In genomic region chr1:45574105-45574626, GRCh38 we compare ENCODE assay signal across 1 cellular context.
TF ChIP-seq lines count a peak whose summit lies in the region.

No MANE protein-coding gene starts in this region.

TF ChIP-seq in K562, 482 proteins besides CTCF, POLR2A, EP300 and RAD21 (continued from another document and continues in another):
- TF ChIP-seq MLLT1 (IDR thresholded peaks at IDR 0.05), result no peak; a peak in 2 of 4 replicates
- 0 out of 2 replicates have a peak, but pooled peaks have one; percentile 20 for TF ChIP-seq ZNF24 (IDR thresholded peaks at IDR 0.05)
- TF ChIP-seq, protein P1, sequence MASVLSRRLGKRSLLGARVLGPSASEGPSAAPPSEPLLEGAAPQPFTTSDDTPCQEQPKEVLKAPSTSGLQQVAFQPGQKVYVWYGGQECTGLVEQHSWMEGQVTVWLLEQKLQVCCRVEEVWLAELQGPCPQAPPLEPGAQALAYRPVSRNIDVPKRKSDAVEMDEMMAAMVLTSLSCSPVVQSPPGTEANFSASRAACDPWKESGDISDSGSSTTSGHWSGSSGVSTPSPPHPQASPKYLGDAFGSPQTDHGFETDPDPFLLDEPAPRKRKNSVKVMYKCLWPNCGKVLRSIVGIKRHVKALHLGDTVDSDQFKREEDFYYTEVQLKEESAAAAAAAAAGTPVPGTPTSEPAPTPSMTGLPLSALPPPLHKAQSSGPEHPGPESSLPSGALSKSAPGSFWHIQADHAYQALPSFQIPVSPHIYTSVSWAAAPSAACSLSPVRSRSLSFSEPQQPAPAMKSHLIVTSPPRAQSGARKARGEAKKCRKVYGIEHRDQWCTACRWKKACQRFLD (CRISPR knock-in tag; IDR thresholded peaks at IDR 0.05), result no peak; the same call in 1 of the 2 replicates
- peak; percentile 33; the same call in 1 of the 2 replicates for TF ChIP-seq EP400 (IDR thresholded peaks at IDR 0.05)
- TF ChIP-seq, protein P2, sequence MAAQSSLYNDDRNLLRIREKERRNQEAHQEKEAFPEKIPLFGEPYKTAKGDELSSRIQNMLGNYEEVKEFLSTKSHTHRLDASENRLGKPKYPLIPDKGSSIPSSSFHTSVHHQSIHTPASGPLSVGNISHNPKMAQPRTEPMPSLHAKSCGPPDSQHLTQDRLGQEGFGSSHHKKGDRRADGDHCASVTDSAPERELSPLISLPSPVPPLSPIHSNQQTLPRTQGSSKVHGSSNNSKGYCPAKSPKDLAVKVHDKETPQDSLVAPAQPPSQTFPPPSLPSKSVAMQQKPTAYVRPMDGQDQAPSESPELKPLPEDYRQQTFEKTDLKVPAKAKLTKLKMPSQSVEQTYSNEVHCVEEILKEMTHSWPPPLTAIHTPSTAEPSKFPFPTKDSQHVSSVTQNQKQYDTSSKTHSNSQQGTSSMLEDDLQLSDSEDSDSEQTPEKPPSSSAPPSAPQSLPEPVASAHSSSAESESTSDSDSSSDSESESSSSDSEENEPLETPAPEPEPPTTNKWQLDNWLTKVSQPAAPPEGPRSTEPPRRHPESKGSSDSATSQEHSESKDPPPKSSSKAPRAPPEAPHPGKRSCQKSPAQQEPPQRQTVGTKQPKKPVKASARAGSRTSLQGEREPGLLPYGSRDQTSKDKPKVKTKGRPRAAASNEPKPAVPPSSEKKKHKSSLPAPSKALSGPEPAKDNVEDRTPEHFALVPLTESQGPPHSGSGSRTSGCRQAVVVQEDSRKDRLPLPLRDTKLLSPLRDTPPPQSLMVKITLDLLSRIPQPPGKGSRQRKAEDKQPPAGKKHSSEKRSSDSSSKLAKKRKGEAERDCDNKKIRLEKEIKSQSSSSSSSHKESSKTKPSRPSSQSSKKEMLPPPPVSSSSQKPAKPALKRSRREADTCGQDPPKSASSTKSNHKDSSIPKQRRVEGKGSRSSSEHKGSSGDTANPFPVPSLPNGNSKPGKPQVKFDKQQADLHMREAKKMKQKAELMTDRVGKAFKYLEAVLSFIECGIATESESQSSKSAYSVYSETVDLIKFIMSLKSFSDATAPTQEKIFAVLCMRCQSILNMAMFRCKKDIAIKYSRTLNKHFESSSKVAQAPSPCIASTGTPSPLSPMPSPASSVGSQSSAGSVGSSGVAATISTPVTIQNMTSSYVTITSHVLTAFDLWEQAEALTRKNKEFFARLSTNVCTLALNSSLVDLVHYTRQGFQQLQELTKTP (IDR thresholded peaks at IDR 0.05; ENCODE audit: low read depth in 1 of 2, partially characterized antibody in 2 of 2), result peak in 1 of 2 experiments; percentile 28
- 0 out of 2 replicates have a peak, but pooled peaks have one; percentile 20 for TF ChIP-seq JUND (IDR thresholded peaks at IDR 0.05; ENCODE audit: borderline replicate concordance, low read depth, low read length)
- no peak for TF ChIP-seq JUND (tag; IDR thresholded peaks at IDR 0.05; ENCODE audit: borderline replicate concordance, low read depth, low read length)
- TF ChIP-seq KHSRP (IDR thresholded peaks at IDR 0.05), result no peak
- TF ChIP-seq, protein P3, sequence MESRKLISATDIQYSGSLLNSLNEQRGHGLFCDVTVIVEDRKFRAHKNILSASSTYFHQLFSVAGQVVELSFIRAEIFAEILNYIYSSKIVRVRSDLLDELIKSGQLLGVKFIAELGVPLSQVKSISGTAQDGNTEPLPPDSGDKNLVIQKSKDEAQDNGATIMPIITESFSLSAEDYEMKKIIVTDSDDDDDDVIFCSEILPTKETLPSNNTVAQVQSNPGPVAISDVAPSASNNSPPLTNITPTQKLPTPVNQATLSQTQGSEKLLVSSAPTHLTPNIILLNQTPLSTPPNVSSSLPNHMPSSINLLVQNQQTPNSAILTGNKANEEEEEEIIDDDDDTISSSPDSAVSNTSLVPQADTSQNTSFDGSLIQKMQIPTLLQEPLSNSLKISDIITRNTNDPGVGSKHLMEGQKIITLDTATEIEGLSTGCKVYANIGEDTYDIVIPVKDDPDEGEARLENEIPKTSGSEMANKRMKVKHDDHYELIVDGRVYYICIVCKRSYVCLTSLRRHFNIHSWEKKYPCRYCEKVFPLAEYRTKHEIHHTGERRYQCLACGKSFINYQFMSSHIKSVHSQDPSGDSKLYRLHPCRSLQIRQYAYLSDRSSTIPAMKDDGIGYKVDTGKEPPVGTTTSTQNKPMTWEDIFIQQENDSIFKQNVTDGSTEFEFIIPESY (CRISPR knock-in tag; IDR thresholded peaks at IDR 0.05), result no peak
- TF ChIP-seq SMARCC2 (IDR thresholded peaks at IDR 0.05; ENCODE audit: low read depth), result peak; percentile 72
- 0 out of 2 replicates have a peak, but pooled peaks have one; percentile 8 for TF ChIP-seq ZNF134 (CRISPR knock-in tag; conservative IDR thresholded peaks at IDR 0.05)
- peak; percentile 40; the same call in 1 of the 2 replicates for TF ChIP-seq RNF2 (IDR thresholded peaks at IDR 0.05)
- TF ChIP-seq MYNN (IDR thresholded peaks at IDR 0.05), result peak; percentile 80
- no peak for TF ChIP-seq MYNN (CRISPR knock-in tag; IDR thresholded peaks at IDR 0.05)
- peak; percentile 11 to 59; a peak in 2 of 4 replicates for TF ChIP-seq RCOR1 (IDR thresholded peaks at IDR 0.05; ENCODE audit: borderline replicate concordance in 1 of 2, low read depth in 2 of 2, low read length in 2 of 2)
- peak; percentile 85; the same call in 1 of the 2 replicates for TF ChIP-seq LEF1 (IDR thresholded peaks at IDR 0.05)
- no peak for TF ChIP-seq NR4A1 (CRISPR knock-in tag; IDR thresholded peaks at IDR 0.05)
- peak; percentile 54; the same call in 1 of the 2 replicates for TF ChIP-seq NR4A1 (tag; IDR thresholded peaks at IDR 0.05)
- TF ChIP-seq CTBP1 (IDR thresholded peaks at IDR 0.05; ENCODE audit: borderline replicate concordance), result peak; percentile 68; the same call in 1 of the 2 replicates
- TF ChIP-seq, protein P4, sequence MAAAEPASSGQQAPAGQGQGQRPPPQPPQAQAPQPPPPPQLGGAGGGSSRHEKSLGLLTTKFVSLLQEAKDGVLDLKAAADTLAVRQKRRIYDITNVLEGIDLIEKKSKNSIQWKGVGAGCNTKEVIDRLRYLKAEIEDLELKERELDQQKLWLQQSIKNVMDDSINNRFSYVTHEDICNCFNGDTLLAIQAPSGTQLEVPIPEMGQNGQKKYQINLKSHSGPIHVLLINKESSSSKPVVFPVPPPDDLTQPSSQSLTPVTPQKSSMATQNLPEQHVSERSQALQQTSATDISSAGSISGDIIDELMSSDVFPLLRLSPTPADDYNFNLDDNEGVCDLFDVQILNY (CRISPR knock-in tag; IDR thresholded peaks at IDR 0.05), result 0 out of 2 replicates have a peak, but pooled peaks have one; percentile 15
- TF ChIP-seq, protein P5, sequence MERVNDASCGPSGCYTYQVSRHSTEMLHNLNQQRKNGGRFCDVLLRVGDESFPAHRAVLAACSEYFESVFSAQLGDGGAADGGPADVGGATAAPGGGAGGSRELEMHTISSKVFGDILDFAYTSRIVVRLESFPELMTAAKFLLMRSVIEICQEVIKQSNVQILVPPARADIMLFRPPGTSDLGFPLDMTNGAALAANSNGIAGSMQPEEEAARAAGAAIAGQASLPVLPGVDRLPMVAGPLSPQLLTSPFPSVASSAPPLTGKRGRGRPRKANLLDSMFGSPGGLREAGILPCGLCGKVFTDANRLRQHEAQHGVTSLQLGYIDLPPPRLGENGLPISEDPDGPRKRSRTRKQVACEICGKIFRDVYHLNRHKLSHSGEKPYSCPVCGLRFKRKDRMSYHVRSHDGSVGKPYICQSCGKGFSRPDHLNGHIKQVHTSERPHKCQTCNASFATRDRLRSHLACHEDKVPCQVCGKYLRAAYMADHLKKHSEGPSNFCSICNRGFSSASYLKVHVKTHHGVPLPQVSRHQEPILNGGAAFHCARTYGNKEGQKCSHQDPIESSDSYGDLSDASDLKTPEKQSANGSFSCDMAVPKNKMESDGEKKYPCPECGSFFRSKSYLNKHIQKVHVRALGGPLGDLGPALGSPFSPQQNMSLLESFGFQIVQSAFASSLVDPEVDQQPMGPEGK (CRISPR knock-in tag; IDR thresholded peaks at IDR 0.05; ENCODE audit: borderline replicate concordance), result no peak
- TF ChIP-seq NCOA2 (IDR thresholded peaks at IDR 0.05; ENCODE audit: partially characterized antibody in 2 of 2), result no peak
- peak; percentile 43 to 57; a peak in 3 of 4 replicates for TF ChIP-seq KDM1A (IDR thresholded peaks at IDR 0.05)
- peak; percentile 13 for TF ChIP-seq HDAC3 (IDR thresholded peaks at IDR 0.05; ENCODE audit: borderline replicate concordance, partially characterized antibody)
- no peak for TF ChIP-seq ZNF431 (CRISPR knock-in tag; IDR thresholded peaks at IDR 0.05)
- peak; percentile 83; the same call in 1 of the 2 replicates for TF ChIP-seq MTA3 (IDR thresholded peaks at IDR 0.05; ENCODE audit: borderline replicate concordance)
- peak; percentile 57; the same call in 1 of the 2 replicates for TF ChIP-seq TAL1 (IDR thresholded peaks at IDR 0.05)
- TF ChIP-seq PHF21A (IDR thresholded peaks at IDR 0.05; ENCODE audit: borderline replicate concordance, low read depth), result peak; percentile 68; the same call in 1 of the 2 replicates
- TF ChIP-seq HNRNPUL1 (IDR thresholded peaks at IDR 0.05; ENCODE audit: low read length), result no peak
- TF ChIP-seq, protein P6, sequence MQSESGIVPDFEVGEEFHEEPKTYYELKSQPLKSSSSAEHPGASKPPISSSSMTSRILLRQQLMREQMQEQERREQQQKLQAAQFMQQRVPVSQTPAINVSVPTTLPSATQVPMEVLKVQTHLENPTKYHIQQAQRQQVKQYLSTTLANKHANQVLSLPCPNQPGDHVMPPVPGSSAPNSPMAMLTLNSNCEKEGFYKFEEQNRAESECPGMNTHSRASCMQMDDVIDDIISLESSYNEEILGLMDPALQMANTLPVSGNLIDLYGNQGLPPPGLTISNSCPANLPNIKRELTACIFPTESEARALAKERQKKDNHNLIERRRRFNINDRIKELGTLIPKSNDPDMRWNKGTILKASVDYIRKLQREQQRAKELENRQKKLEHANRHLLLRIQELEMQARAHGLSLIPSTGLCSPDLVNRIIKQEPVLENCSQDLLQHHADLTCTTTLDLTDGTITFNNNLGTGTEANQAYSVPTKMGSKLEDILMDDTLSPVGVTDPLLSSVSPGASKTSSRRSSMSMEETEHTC (IDR thresholded peaks at IDR 0.05), result peak; percentile 78; the same call in 1 of the 2 replicates
- TF ChIP-seq MECOM (CRISPR knock-in tag; IDR thresholded peaks at IDR 0.05), result no peak
- TF ChIP-seq HDAC8 (tag; IDR thresholded peaks at IDR 0.05), result no peak
- TF ChIP-seq SMARCA4 (IDR thresholded peaks at IDR 0.05), result peak; percentile 83
- no peak for TF ChIP-seq CEBPZ (IDR thresholded peaks at IDR 0.05; ENCODE audit: borderline replicate concordance, low read depth, low read length)
- 0 out of 2 replicates have a peak, but pooled peaks have one; percentile 9 for TF ChIP-seq MYC (IDR thresholded peaks at IDR 0.05; ENCODE audit: low read depth, low read length)
- TF ChIP-seq MYC (CRISPR knock-in tag; IDR thresholded peaks at IDR 0.05; ENCODE audit: borderline replicate concordance, low read depth), result no peak
- peak; percentile 74 for TF ChIP-seq TCF3 (CRISPR knock-in tag; IDR thresholded peaks at IDR 0.05)
- TF ChIP-seq KLF16 (IDR thresholded peaks at IDR 0.05), result 0 out of 2 replicates have a peak, but pooled peaks have one; percentile 14
- no peak for TF ChIP-seq RAD51 (IDR thresholded peaks at IDR 0.05; ENCODE audit: borderline replicate concordance, low read depth)
- 0 out of 2 replicates have a peak, but pooled peaks have one; percentile 21 for TF ChIP-seq NCOA1 (IDR thresholded peaks at IDR 0.05; ENCODE audit: low read depth)
- 0 out of 2 replicates have a peak, but pooled peaks have one; percentile 47 for TF ChIP-seq XRCC5 (IDR thresholded peaks at IDR 0.05; ENCODE audit: low read depth, low read length)
- 0 out of 2 replicates have a peak, but pooled peaks have one; percentile 24 for TF ChIP-seq ZBTB2 (IDR thresholded peaks at IDR 0.05)
- no peak for TF ChIP-seq MEIS2 (IDR thresholded peaks at IDR 0.05; ENCODE audit: partially characterized antibody)
